ENCODE assay signal across 9 cellular contexts in the genomic region with DNA sequence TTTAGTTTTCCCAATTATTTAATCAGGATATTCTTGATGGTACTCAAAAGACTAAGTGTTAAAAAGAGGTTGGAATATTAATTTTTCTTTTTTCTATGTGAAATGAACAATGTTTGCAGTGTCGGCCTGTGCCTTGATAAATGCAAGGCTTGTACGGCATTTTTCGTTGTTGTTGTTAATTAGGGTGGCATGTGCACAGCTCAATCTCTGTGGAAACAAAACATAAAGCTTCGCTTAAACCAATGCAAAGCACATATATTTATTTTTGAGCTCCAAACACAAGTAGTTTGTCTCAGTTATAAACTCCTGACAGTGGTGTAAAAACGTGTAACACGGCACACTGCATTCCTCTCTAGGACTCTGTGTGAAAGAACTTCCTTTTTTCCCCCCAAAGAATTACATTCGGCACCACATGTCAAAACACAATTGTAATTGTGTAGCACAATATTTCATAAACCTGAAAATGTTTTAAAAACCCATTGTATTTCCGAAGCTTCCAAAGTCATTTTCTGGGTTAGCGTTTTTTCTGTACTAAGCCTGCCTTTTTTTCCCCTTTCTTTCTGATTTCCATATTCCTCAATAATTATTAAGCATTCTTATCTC.
"Had no signal": no experiment of that assay in that cellular context is flagged by ENCODE, and none has a peak within 500 bp of the region (broad histone marks: within the 10 kb centered on the region; RNA-seq: fewer than 3 reads in every experiment).

No MANE protein-coding gene starts in this region.

- ATAC-seq: GM23338, HCT116 had no signal

- H3K27ac Mint-ChIP-seq: GM23338, H9, HFFc6 had no signal

- H3K4me3 ChIP-seq: GM23248, GM23338, HAP-1 had no signal

- H3K4me3 Mint-ChIP-seq: GM23338, H9, HFFc6 had no signal

- H3K36me3 ChIP-seq: HAP-1 had no signal

- H3K9me3 ChIP-seq: HAP-1 had no signal

- H3K9me3 Mint-ChIP-seq: GM23338, H9 had no signal

- H3K27ac ChIP-seq: GM23248 had no signal

- DNase-seq: GM23248, GOT3, H7, H9, HCEC 1CT, HFFc6 had no signal

- H3K4me1 ChIP-seq: HAP-1 had no signal

- H3K9ac ChIP-seq: GM23248 had no signal
